Comparison of ENCODE assay signal across 14 cellular contexts in genomic region chr11:131455843-131456704, GRCh38.
DNase-seq lines count a peak whose midpoint lies in the region; ATAC-seq, FAIRE-seq and TF ChIP-seq lines count a peak whose summit lies in the region.
"Had no signal": no experiment of that assay in that cellular context is flagged by ENCODE, and none has a peak within 500 bp of the region (broad histone marks: within the 10 kb centered on the region; RNA-seq: fewer than 3 reads in every experiment).

No MANE protein-coding gene starts in this region.

- H3K27ac ChIP-seq in HepG2 (ENCODE audit: extremely low read length, insufficient read depth, low read length): no peak overlapping the region
- no peak overlapping the region for H3K27ac ChIP-seq in right lobe of liver
- H3K27ac ChIP-seq in heart right ventricle: peak overlapping the region in 3 of 10 donors; percentile 6 to 38 (median 19)
- no peak overlapping the region for H3K27ac ChIP-seq in mesendoderm (ENCODE audit: low read depth, low read length)
- no peak overlapping the region for H3K27ac ChIP-seq in naive thymus-derived CD4-positive, alpha-beta T cell (ENCODE audit: low read depth, low read length)

- TF ChIP-seq POLR2A in HepG2 (IDR thresholded peaks at IDR 0.05; ENCODE audit: insufficient read depth in 1 of 2, low read depth in 2 of 2, low read length in 2 of 2) (no peak), right lobe of liver (IDR thresholded peaks at IDR 0.05) (no peak)

- no peak overlapping the region for H4K8ac ChIP-seq in mesendoderm (ENCODE audit: low read depth, low read length)

- no peak for TF ChIP-seq RAD21 in HepG2 (CRISPR knock-in tag; IDR thresholded peaks at IDR 0.05)

- no peak overlapping the region for H3K23ac ChIP-seq in mesendoderm (ENCODE audit: low read length)

- H3K27ac Mint-ChIP-seq in naive thymus-derived CD4-positive, alpha-beta T cell: no peak overlapping the region
- H3K27ac Mint-ChIP-seq: B cell; CD4-positive, alpha-beta T cell; HFFc6 had no signal

- CTCF ChIA-PET in HepG2 (lab: Yijun Ruan, JAX; ENCODE audit: low intra/inter-chr PET ratio, low total read pairs): no interaction called here
- CTCF ChIA-PET in naive thymus-derived CD4-positive, alpha-beta T cell (lab: Charles Lee): no interaction called here

- H3K4me1 Mint-ChIP-seq in naive thymus-derived CD4-positive, alpha-beta T cell: no peaks in the 10 kb centered on the region
- H3K4me1 Mint-ChIP-seq: B cell had no signal

- intact Hi-C loops in HepG2 (cut with micrococcal nuclease; ENCODE audit: unreplicated experiment): no loop called here
- intact Hi-C loops in right lobe of liver (cut with DNase I): no loop called here
- intact Hi-C loops in heart right ventricle (cut with DNase I): no loop called here
- intact Hi-C loops in naive thymus-derived CD4-positive, alpha-beta T cell (cut with micrococcal nuclease): no loop called here
- intact Hi-C loops in sciatic nerve (cut with DNase I): no loop called here

- H3K18ac ChIP-seq in mesendoderm (ENCODE audit: low read length): peak overlapping the region; percentile 28

- no peak overlapping the region for H2BK120ac ChIP-seq in mesendoderm (ENCODE audit: low read depth, low read length)

- no peak overlapping the region for H3K4me3 ChIP-seq in HepG2 (replicated peaks in 1 of 3; ENCODE audit: insufficient read depth in 1 of 3, low read depth in 2 of 3, low read length in 3 of 3)
- no peak overlapping the region for H3K4me3 ChIP-seq in right lobe of liver
- H3K4me3 ChIP-seq in heart right ventricle: no peak overlapping the region
- no peak overlapping the region for H3K4me3 ChIP-seq in mesendoderm (ENCODE audit: low read length)
- no peak overlapping the region for H3K4me3 ChIP-seq in naive thymus-derived CD4-positive, alpha-beta T cell (ENCODE audit: low read length)

- H2AFZ ChIP-seq in HepG2 (ENCODE audit: low read length): no peak overlapping the region

- no peak overlapping the region for H2BK15ac ChIP-seq in mesendoderm (replicated peaks; ENCODE audit: low read depth)

- no peak for FAIRE-seq in HepG2 (lab: Jason Lieb, UNC)

- H3K4me1 ChIP-seq in HepG2 (ENCODE audit: insufficient read depth, low read length) (no peaks in the 10 kb centered on the region), right lobe of liver (no peaks in the 10 kb centered on the region), heart right ventricle (peaks cover 0 to 7% (median 4%) of the 10 kb centered on the region in 9 donors), mesendoderm (ENCODE audit: control insufficient read depth, low read depth, low read length) (peaks cover 19% of the 10 kb centered on the region)
- no peaks in the 10 kb centered on the region for H3K4me1 ChIP-seq in naive thymus-derived CD4-positive, alpha-beta T cell (ENCODE audit: control insufficient read depth in 2 of 2, insufficient read depth in 2 of 2, low read length in 2 of 2)

- H2BK5ac ChIP-seq in mesendoderm (ENCODE audit: low read length): no peak overlapping the region

- TF ChIP-seq CTCF in HepG2 (CRISPR knock-in tag; IDR thresholded peaks at IDR 0.05) (no peak), right lobe of liver (IDR thresholded peaks at IDR 0.05) (no peak), heart right ventricle (IDR thresholded peaks at IDR 0.05) (no peak)

- no peaks in the 10 kb centered on the region for H3K79me2 ChIP-seq in HepG2 (ENCODE audit: insufficient read depth, low read length)
- no peaks in the 10 kb centered on the region for H3K79me2 ChIP-seq in mesendoderm (ENCODE audit: control insufficient read depth, insufficient read depth, low read length)

- TF ChIP-seq EP300 in HepG2 (IDR thresholded peaks at IDR 0.05; ENCODE audit: low read depth in 2 of 2, low read length in 2 of 2) (no peak), HepG2 (CRISPR knock-in tag; IDR thresholded peaks at IDR 0.05; ENCODE audit: borderline replicate concordance) (no peak)

- H3K4me3 Mint-ChIP-seq in naive thymus-derived CD4-positive, alpha-beta T cell: no peak overlapping the region
- H3K4me3 Mint-ChIP-seq: B cell; CD4-positive, alpha-beta T cell; HFFc6 had no signal

- no peaks in the 10 kb centered on the region for H3K79me1 ChIP-seq in mesendoderm (ENCODE audit: low read length)

- H2AK5ac ChIP-seq in mesendoderm (ENCODE audit: low read length): no peak overlapping the region

- H3K9me3 ChIP-seq in HepG2 (ENCODE audit: low read length): no peaks in the 10 kb centered on the region
- no peaks in the 10 kb centered on the region for H3K9me3 ChIP-seq in right lobe of liver
- no peaks in the 10 kb centered on the region for H3K9me3 ChIP-seq in heart right ventricle
- H3K9me3 ChIP-seq in naive thymus-derived CD4-positive, alpha-beta T cell (ENCODE audit: control insufficient read depth in 2 of 3, low read length in 3 of 3): no peaks in the 10 kb centered on the region

- no peak overlapping the region for H4K5ac ChIP-seq in mesendoderm (ENCODE audit: low read length)

- no peaks in the 10 kb centered on the region for H3K27me3 ChIP-seq in HepG2 (ENCODE audit: control insufficient read depth in 1 of 2, insufficient read depth in 2 of 2, low read length in 2 of 2)
- no peaks in the 10 kb centered on the region for H3K27me3 ChIP-seq in right lobe of liver
- no peaks in the 10 kb centered on the region for H3K27me3 ChIP-seq in heart right ventricle
- no peaks in the 10 kb centered on the region for H3K27me3 ChIP-seq in mesendoderm (ENCODE audit: insufficient read depth, low read length, poor library complexity)
- no peaks in the 10 kb centered on the region for H3K27me3 ChIP-seq in naive thymus-derived CD4-positive, alpha-beta T cell (ENCODE audit: control insufficient read depth in 2 of 2, insufficient read depth in 2 of 2, low read length in 2 of 2)

- H3K9ac ChIP-seq in HepG2 (ENCODE audit: insufficient read depth, low read depth, low read length) (no peak overlapping the region), mesendoderm (ENCODE audit: low read length) (no peak overlapping the region)

- no peak for ATAC-seq in HepG2
- ATAC-seq in right lobe of liver: no peak
- ATAC-seq in heart right ventricle: peak in 6 of 8 donors; percentile 41 to 83 (median 45)
- ATAC-seq in naive thymus-derived CD4-positive, alpha-beta T cell: no peak
- no peak for ATAC-seq in sciatic nerve

- BruUV-seq in HepG2 (replicated peaks; lab: Mats Ljungman, UMichigan): no TSS peak

- peaks cover 0 to 10% (median 0%) of the 10 kb centered on the region in 5 donors for H3K27me3 Mint-ChIP-seq in naive thymus-derived CD4-positive, alpha-beta T cell
- H3K27me3 Mint-ChIP-seq: B cell had no signal

- H3K36me3 ChIP-seq in HepG2 (replicated peaks in 1 of 2; ENCODE audit: control insufficient read depth in 1 of 2, insufficient read depth in 2 of 2, low read length in 2 of 2) (no peaks in the 10 kb centered on the region), right lobe of liver (no peaks in the 10 kb centered on the region), heart right ventricle (no peaks in the 10 kb centered on the region), mesendoderm (ENCODE audit: control insufficient read depth, insufficient read depth, low read length) (no peaks in the 10 kb centered on the region)
- no peaks in the 10 kb centered on the region for H3K36me3 ChIP-seq in naive thymus-derived CD4-positive, alpha-beta T cell (ENCODE audit: control insufficient read depth in 2 of 3, insufficient read depth in 3 of 3, low read length in 3 of 3)

- H3K9me3 Mint-ChIP-seq in naive thymus-derived CD4-positive, alpha-beta T cell: peaks cover 0 to 8% (median 1%) of the 10 kb centered on the region in 11 donors
- H3K9me3 Mint-ChIP-seq: CD4-positive, alpha-beta T cell; HFFc6 had no signal

- DNase-seq in HepG2 (ENCODE audit: low spot score): no peak
- DNase-seq in right lobe of liver: no peak
- DNase-seq in heart right ventricle: no peak
- DNase-seq in mesendoderm: no peak
- DNase-seq in anterior cingulate cortex (lab: John Stamatoyannopoulos, UW): no peak
- no peak for DNase-seq in naive thymus-derived CD4-positive, alpha-beta T cell
- DNase-seq in sciatic nerve (ENCODE audit: low spot score): no peak
- DNase-seq: C1 segment of cervical spinal cord; Calu3; CD4-positive, alpha-beta T cell; DMS 273 treated with DMSO at 0.1 percent for 48 hours; HCEC 1CT; HFFc6 had no signal

- H3K36me3 Mint-ChIP-seq in naive thymus-derived CD4-positive, alpha-beta T cell: no peaks in the 10 kb centered on the region

- in situ Hi-C loops in HepG2 (cut with HindIII; ENCODE audit: extremely low pct_ligation_motif_present, low pct_unique_long_range_greater_than_20kb): no loop called here

- no peaks in the 10 kb centered on the region for H4K20me1 ChIP-seq in HepG2 (ENCODE audit: insufficient read depth, low read length)

- POLR2A ChIA-PET in HepG2 (lab: Yijun Ruan, JAX): no interaction called here
- POLR2A ChIA-PET in naive thymus-derived CD4-positive, alpha-beta T cell (lab: Charles Lee): no interaction called here

- WGBS in HepG2 (ENCODE audit: low lambda C conversion rate): 12% methylated on average over 9 of the region's 9 CpGs
- WGBS in right lobe of liver (ENCODE audit: insufficient coverage, low coverage, low lambda C conversion rate, missing lambda C conversion rate): 51% methylated on average over 9 of the region's 9 CpGs
- 59 to 61% methylated on average over 9 of the region's 9 CpGs for WGBS in heart right ventricle, 2 donors
- WGBS in mesendoderm (ENCODE audit: extremely low coverage, insufficient coverage, low lambda C conversion rate): no CpG with 5 or more reads among the region's 9 CpGs

- H3K4me2 ChIP-seq in HepG2 (ENCODE audit: low read depth, low read length): no peak overlapping the region
- H3K4me2 ChIP-seq in mesendoderm (ENCODE audit: low read length): no peak overlapping the region

- no peak overlapping the region for H3K4ac ChIP-seq in mesendoderm (ENCODE audit: low read depth, low read length)

- H3K56ac ChIP-seq in mesendoderm (ENCODE audit: low read length): no peak overlapping the region

TF ChIP-seq in HepG2, 621 proteins besides CTCF, POLR2A, EP300 and RAD21 (continues in another document):
- TF ChIP-seq MAFK (conservative IDR thresholded peaks at IDR 0.05 in 1 of 2, IDR thresholded peaks at IDR 0.05 in 1 of 2; ENCODE audit: low read length in 2 of 2): peak; percentile 54 to 65
- TF ChIP-seq, protein P1, sequence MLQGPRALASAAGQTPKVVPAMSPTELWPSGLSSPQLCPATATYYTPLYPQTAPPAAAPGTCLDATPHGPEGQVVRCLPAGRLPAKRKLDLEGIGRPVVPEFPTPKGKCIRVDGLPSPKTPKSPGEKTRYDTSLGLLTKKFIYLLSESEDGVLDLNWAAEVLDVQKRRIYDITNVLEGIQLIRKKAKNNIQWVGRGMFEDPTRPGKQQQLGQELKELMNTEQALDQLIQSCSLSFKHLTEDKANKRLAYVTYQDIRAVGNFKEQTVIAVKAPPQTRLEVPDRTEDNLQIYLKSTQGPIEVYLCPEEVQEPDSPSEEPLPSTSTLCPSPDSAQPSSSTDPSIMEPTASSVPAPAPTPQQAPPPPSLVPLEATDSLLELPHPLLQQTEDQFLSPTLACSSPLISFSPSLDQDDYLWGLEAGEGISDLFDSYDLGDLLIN (CRISPR knock-in tag; IDR thresholded peaks at IDR 0.05; ENCODE audit: borderline replicate concordance): no peak
- no peak for TF ChIP-seq NCOA5 (CRISPR knock-in tag; IDR thresholded peaks at IDR 0.05)
- TF ChIP-seq MED8 (CRISPR knock-in tag; IDR thresholded peaks at IDR 0.05; ENCODE audit: insufficient replicate concordance): no peak

Comparison
In these comparisons a context has a peak if more than half of its experiments do, and no peak if none do; other contexts are left out.
1. ATAC-seq: peak in heart right ventricle (6 of 8); none in HepG2 (single experiment), right lobe of liver (0 of 4), naive thymus-derived CD4-positive, alpha-beta T cell (single experiment) and sciatic nerve (single experiment).